In genomic region chr16:964696-965395, GRCh38 we compare ENCODE assay signal across 9 cellular contexts. TPM values are rescaled to one million over a fixed set of nuclear protein-coding genes. Genes with fewer than 3 reads are reported as not detected.
DNase-seq lines count a peak whose midpoint lies in the region; ATAC-seq and TF ChIP-seq lines count a peak whose summit lies in the region.
"Had no signal": no experiment of that assay in that cellular context is flagged by ENCODE, and none has a peak within 500 bp of the region (broad histone marks: within the 10 kb centered on the region; RNA-seq: fewer than 3 reads in every experiment).

No MANE protein-coding gene starts in this region.

- H3K27me3 Mint-ChIP-seq in T-cell (no peaks in the 10 kb centered on the region), progenitor cell of endocrine pancreas (no peaks in the 10 kb centered on the region)

- CTCF ChIA-PET in BJ (lab: Yijun Ruan, JAX): interaction anchor here (1.3 to 1.5 kb wide), 2 partner anchors 17 to 90 kb away, joined by 3 to 5 read pairs; partner anchors contain the start of gene SOX8
- CTCF ChIA-PET in T-cell (lab: Charles Lee): interaction anchor here (0.5 to 1.0 kb wide), 5 partner anchors 33 to 776 kb away, joined by 3 to 8 read pairs (median 3); partner anchors contain the start of gene CAPN15 (in 1 of the 2)
- CTCF ChIA-PET in HEK293T (lab: Yijun Ruan, JAX): no interaction called here

- peaks cover 41 to 61% (median 61%) of the 10 kb centered on the region in 3 donors for H3K4me1 Mint-ChIP-seq in T-cell
- peaks cover 12% of the 10 kb centered on the region for H3K4me1 Mint-ChIP-seq in progenitor cell of endocrine pancreas (ENCODE audit: low read depth)

- no peaks in the 10 kb centered on the region for H3K9me2 ChIP-seq in GM23248 (ENCODE audit: insufficient read depth)

- in situ Hi-C loops in GM23248 (cut with MboI): no loop called here

- H3K4me1 ChIP-seq in GM23248 (ENCODE audit: insufficient read depth): no peaks in the 10 kb centered on the region

- no peak overlapping the region for H3K9ac ChIP-seq in GM23248

- H3K27me3 ChIP-seq in BJ (ENCODE audit: control insufficient read depth, insufficient read depth, low read length): no peaks in the 10 kb centered on the region
- H3K27me3 ChIP-seq in GM23248 (replicated peaks; ENCODE audit: insufficient read depth): no peaks in the 10 kb centered on the region

- TF ChIP-seq CTCF in BJ (IDR thresholded peaks at IDR 0.05; ENCODE audit: insufficient read depth, low read depth, low read length) (0 out of 2 replicates have a peak, but pooled peaks have one; percentile 13), progenitor cell of endocrine pancreas (IDR thresholded peaks at IDR 0.05; ENCODE audit: unreplicated experiment) (no peak)

- ATAC-seq in T-cell (replicated peaks in 1 of 4) (peak; percentile 84 to 94 (median 90)), HG02798 (IDR thresholded peaks at IDR 0.05; ENCODE audit: poor library complexity, unreplicated experiment) (no peak)
- ATAC-seq in activated naive CD4-positive, alpha-beta T cell treated with anti-CD3 and anti-CD28 coated beads, Interleukin-2, amount 50 U/mL, for 72 hours: peak; percentile 91 to 93

- H3K4me3 Mint-ChIP-seq in T-cell (peak overlapping the region; percentile 74 to 79 (median 79)), progenitor cell of endocrine pancreas (ENCODE audit: low read depth) (no peak overlapping the region)

- H3K4me3 ChIP-seq in BJ (ENCODE audit: low read depth, low read length): peak overlapping the region; percentile 34
- H3K4me3 ChIP-seq in GM23248: no peak overlapping the region

- no peak overlapping the region for H3K4me2 ChIP-seq in GM23248 (ENCODE audit: unreplicated experiment)

- H3K36me3 Mint-ChIP-seq in T-cell: peaks cover 19% of the 10 kb centered on the region
- H3K36me3 Mint-ChIP-seq in activated naive CD4-positive, alpha-beta T cell treated with anti-CD3 and anti-CD28 coated beads, Interleukin-2, amount 50 U/mL, for 72 hours: peaks cover 25 to 27% of the 10 kb centered on the region in 2 donors
- H3K36me3 Mint-ChIP-seq in progenitor cell of endocrine pancreas (ENCODE audit: insufficient read depth): peaks cover 20% of the 10 kb centered on the region

- H3K79me2 ChIP-seq in GM23248 (ENCODE audit: insufficient read depth): peaks cover 13% of the 10 kb centered on the region

- peaks cover 2% of the 10 kb centered on the region for H3K36me3 ChIP-seq in BJ (ENCODE audit: control insufficient read depth, insufficient read depth, low read length)
- no peaks in the 10 kb centered on the region for H3K36me3 ChIP-seq in GM23248 (ENCODE audit: low read depth)

- no peak overlapping the region for H3K27ac ChIP-seq in GM23248

- no peaks in the 10 kb centered on the region for H3K9me3 Mint-ChIP-seq in T-cell
- peaks cover 0 to 9% of the 10 kb centered on the region in 2 donors for H3K9me3 Mint-ChIP-seq in activated naive CD4-positive, alpha-beta T cell treated with anti-CD3 and anti-CD28 coated beads, Interleukin-2, amount 50 U/mL, for 72 hours
- H3K9me3 Mint-ChIP-seq in progenitor cell of endocrine pancreas (ENCODE audit: low read depth): no peaks in the 10 kb centered on the region

- H3K27ac Mint-ChIP-seq in T-cell (peak overlapping the region; percentile 92), progenitor cell of endocrine pancreas (peak overlapping the region; percentile 87)
- peak overlapping the region; percentile 87 to 95 for H3K27ac Mint-ChIP-seq in activated naive CD4-positive, alpha-beta T cell treated with anti-CD3 and anti-CD28 coated beads, Interleukin-2, amount 50 U/mL, for 72 hours

- DNase-seq in BJ (ENCODE audit: low read depth) (peak; percentile 39), T-cell (peak; percentile 37 to 82 (median 66)), progenitor cell of endocrine pancreas (ENCODE audit: low spot score, unreplicated experiment) (no peak), HEK293T (ENCODE audit: extremely low spot score) (no peak), epidermal melanocyte (ENCODE audit: insufficient read length, low spot score) (no peak), GM23248 (no peak)
- DNase-seq in activated naive CD4-positive, alpha-beta T cell treated with anti-CD3 and anti-CD28 coated beads, Interleukin-2, amount 50 U/mL, for 72 hours (ENCODE audit: low spot score in 2 of 2): no peak
- DNase-seq: NCI-H1092 treated with DMSO at 0.1 percent for 48 hours had no signal

- H2AFZ ChIP-seq in GM23248: no peak overlapping the region

- WGBS in GM23248 (ENCODE audit: low coverage in 1 of 2, low lambda C conversion rate in 2 of 2, missing lambda C conversion rate in 2 of 2), 2 experiments: 93% methylated on average over 36 of the region's 36 CpGs

- H4K20me1 ChIP-seq in GM23248 (ENCODE audit: insufficient read depth): no peaks in the 10 kb centered on the region

- no peaks in the 10 kb centered on the region for H3F3A ChIP-seq in GM23248 (ENCODE audit: insufficient read depth)

- POLR2A ChIA-PET in BJ (lab: Charles Lee) (interaction anchor here (0.6 to 0.8 kb wide), 3 partner anchors 13 to 44 kb away, joined by 3 read pairs; no protein-coding TSS in a partner anchor), T-cell (lab: Charles Lee) (interaction anchor here (0.6 to 0.7 kb wide), 2 partner anchors 16 to 595 kb away, joined by 5 read pairs; partner anchors contain the start of gene MRPL28 (in 1 of the 2)), HEK293T (lab: Yijun Ruan, JAX) (no interaction called here)

- H3K9me3 ChIP-seq in GM23248 (ENCODE audit: low read depth): no peaks in the 10 kb centered on the region

TF ChIP-seq in HEK293T, 16 proteins besides CTCF, POLR2A, EP300 and RAD21:
- TF ChIP-seq ELF4 (IDR thresholded peaks at IDR 0.05) (no peak), SUZ12 (IDR thresholded peaks at IDR 0.05) (no peak), FOXM1 (IDR thresholded peaks at IDR 0.05; ENCODE audit: borderline replicate concordance) (no peak), BHLHE40 (IDR thresholded peaks at IDR 0.05; ENCODE audit: borderline replicate concordance) (no peak), ZNF384 (IDR thresholded peaks at IDR 0.05) (no peak), ARNT (IDR thresholded peaks at IDR 0.05) (no peak), NFRKB (IDR thresholded peaks at IDR 0.05) (no peak), FOXK2 (IDR thresholded peaks at IDR 0.05) (no peak)
- TF ChIP-seq, protein P1, sequence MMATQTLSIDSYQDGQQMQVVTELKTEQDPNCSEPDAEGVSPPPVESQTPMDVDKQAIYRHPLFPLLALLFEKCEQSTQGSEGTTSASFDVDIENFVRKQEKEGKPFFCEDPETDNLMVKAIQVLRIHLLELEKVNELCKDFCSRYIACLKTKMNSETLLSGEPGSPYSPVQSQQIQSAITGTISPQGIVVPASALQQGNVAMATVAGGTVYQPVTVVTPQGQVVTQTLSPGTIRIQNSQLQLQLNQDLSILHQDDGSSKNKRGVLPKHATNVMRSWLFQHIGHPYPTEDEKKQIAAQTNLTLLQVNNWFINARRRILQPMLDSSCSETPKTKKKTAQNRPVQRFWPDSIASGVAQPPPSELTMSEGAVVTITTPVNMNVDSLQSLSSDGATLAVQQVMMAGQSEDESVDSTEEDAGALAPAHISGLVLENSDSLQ (IDR thresholded peaks at IDR 0.05): no peak

RNA-seq across cellular contexts. Expression of gene LMF1, which starts 5.9 kb away (rescaled TPM):
- polyA plus RNA-seq in BJ (2011; rRNA removed): 14.8 and 28.9 TPM in 2 replicates
- 19.4 and 34.8 TPM in 2 replicates for polyA minus RNA-seq in BJ (2011; rRNA and poly(A)+ RNA removed)
- total RNA-seq in T-cell: 10 to 100 TPM; 46.6 to 59.4 (median 51.1) TPM
- total RNA-seq in activated naive CD4-positive, alpha-beta T cell treated with anti-CD3 and anti-CD28 coated beads, Interleukin-2, amount 50 U/mL, for 72 hours: 10 to 100 TPM; 13.0 to 19.1 TPM
- total RNA-seq in progenitor cell of endocrine pancreas: 26.2 and 28.2 TPM in 2 replicates
- total RNA-seq in GM23248 (2014; rRNA removed; shearing (Covaris generic)): 37.8 and 53.0 TPM in 2 replicates
- polyA plus RNA-seq in GM23248 (2016; fragmentation: Nextera tagmentation; extraction: Ambion mirVana): 23.1 and 24.6 TPM in 2 replicates

RNA-seq across cellular contexts. Expression of gene SOX8, which starts 16.7 kb away (rescaled TPM):
- 0.04 TPM in 2 replicates for polyA plus RNA-seq in BJ (2011; rRNA removed)
- polyA minus RNA-seq in BJ (2011; rRNA and poly(A)+ RNA removed): not detected in 2 replicates
- 1 to 10 TPM; 4.7 to 5.9 (median 5.1) TPM for total RNA-seq in T-cell
- 1 to 10 TPM in 1 of 2 donors, under 1 TPM in 1; 0.43 to 5.9 TPM for total RNA-seq in activated naive CD4-positive, alpha-beta T cell treated with anti-CD3 and anti-CD28 coated beads, Interleukin-2, amount 50 U/mL, for 72 hours
- total RNA-seq in progenitor cell of endocrine pancreas: 6.7 and 7.1 TPM in 2 replicates
- 0.43 and 0.89 TPM in 2 replicates for total RNA-seq in GM23248 (2014; rRNA removed; shearing (Covaris generic))
- polyA plus RNA-seq in GM23248 (2016; fragmentation: Nextera tagmentation; extraction: Ambion mirVana): 0.08 and 0.15 TPM in 2 replicates

Comparison
In these comparisons a context has a peak if more than half of its experiments do, and no peak if none do; other contexts are left out.
1. DNase-seq: peak in BJ (single experiment) and T-cell (34 of 34); none in activated naive CD4-positive, alpha-beta T cell treated with anti-CD3 and anti-CD28 coated beads, Interleukin-2, amount 50 U/mL, for 72 hours (0 of 2), progenitor cell of endocrine pancreas (single experiment), HEK293T (single experiment), epidermal melanocyte (single experiment) and GM23248 (single experiment).
2. Peak in every context shown above with its lines, with median percentiles within 50 percentile points of each other: H3K27ac Mint-ChIP-seq.